Comparison of ENCODE assay signal across 10 cellular contexts in genomic region chrX:87409113-87409841, GRCh38.
DNase-seq lines count a peak whose midpoint lies in the region; ATAC-seq and TF ChIP-seq lines count a peak whose summit lies in the region.
"Had no signal": no experiment of that assay in that cellular context is flagged by ENCODE, and none has a peak within 500 bp of the region (broad histone marks: within the 10 kb centered on the region; RNA-seq: fewer than 3 reads in every experiment).

No MANE protein-coding gene starts in this region.

- H3K4me3 ChIP-seq in brain microvascular endothelial cell (ENCODE audit: low read depth, low read length) = no peak overlapping the region
- no peak overlapping the region for H3K4me3 ChIP-seq in kidney epithelial cell (ENCODE audit: low read depth, low read length)
- no peak overlapping the region for H3K4me3 ChIP-seq in thoracic aorta
- H3K4me3 ChIP-seq in MM.1S (ENCODE audit: low read length) = no peak overlapping the region

- H3K9me2 ChIP-seq in MM.1S (replicated peaks; ENCODE audit: insufficient read depth, low read length) = no peaks in the 10 kb centered on the region

- H3K27me3 ChIP-seq in brain microvascular endothelial cell (replicated peaks) = no peaks in the 10 kb centered on the region
- no peaks in the 10 kb centered on the region for H3K27me3 ChIP-seq in kidney epithelial cell (ENCODE audit: control insufficient read depth, insufficient read depth, low read length)
- H3K27me3 ChIP-seq in thoracic aorta (replicated peaks; ENCODE audit: insufficient read depth) = no peaks in the 10 kb centered on the region
- no peaks in the 10 kb centered on the region for H3K27me3 ChIP-seq in MM.1S (replicated peaks; ENCODE audit: insufficient read depth, low read length)

- no peaks in the 10 kb centered on the region for H3K9me3 ChIP-seq in thoracic aorta
- H3K9me3 ChIP-seq in MM.1S (replicated peaks; ENCODE audit: insufficient read depth, low read length) = no peaks in the 10 kb centered on the region

- no peak overlapping the region for H2AFZ ChIP-seq in MM.1S (ENCODE audit: low read length)

- ATAC-seq in thoracic aorta (ENCODE audit: insufficient number of reproducible peaks, low FRiP score, low read depth) (peak; percentile 92), HG02870 (IDR thresholded peaks at IDR 0.05; ENCODE audit: unreplicated experiment) (no peak), HG03097 (IDR thresholded peaks at IDR 0.05; ENCODE audit: low FRiP score, unreplicated experiment) (no peak)

- no peak overlapping the region for H3K27ac ChIP-seq in brain microvascular endothelial cell
- H3K27ac ChIP-seq in thoracic aorta = peak overlapping the region; percentile 43 to 63
- H3K27ac ChIP-seq in MM.1S (ENCODE audit: low read length) = no peak overlapping the region

- no peaks in the 10 kb centered on the region for H3F3A ChIP-seq in MM.1S (ENCODE audit: insufficient read depth, low read length)

- H3K36me3 ChIP-seq in brain microvascular endothelial cell (replicated peaks) (no peaks in the 10 kb centered on the region), kidney epithelial cell (ENCODE audit: control insufficient read depth, insufficient read depth, low read length) (no peaks in the 10 kb centered on the region), thoracic aorta (no peaks in the 10 kb centered on the region), MM.1S (replicated peaks; ENCODE audit: insufficient read depth, low read length) (no peaks in the 10 kb centered on the region)

- DNase-seq in M059J (ENCODE audit: low read depth) (peak; percentile 84), brain microvascular endothelial cell (peak; percentile 78), kidney epithelial cell (ENCODE audit: low read depth) (peak; percentile 83), thoracic aorta (ENCODE audit: low spot score) (peak; percentile 26), MM.1S (no peak)
- no peak for DNase-seq in stimulated activated CD4-positive, alpha-beta T cell treated with anti-CD3 and anti-CD28 coated beads, Interleukin-1b, Interleukin-23, amount 100 ng/mL, for 48 hours
- DNase-seq: HCEC 1CT, NCI-H1092 had no signal

- H3K9ac ChIP-seq in MM.1S (ENCODE audit: low read length) = no peak overlapping the region

- H4K20me1 ChIP-seq in MM.1S (ENCODE audit: insufficient read depth, low read length) = no peaks in the 10 kb centered on the region

- TF ChIP-seq CTCF in brain microvascular endothelial cell (IDR thresholded peaks at IDR 0.05; ENCODE audit: low read depth, low read length, missing control alignments) (no peak), kidney epithelial cell (IDR thresholded peaks at IDR 0.05; ENCODE audit: insufficient read depth, low read length, poor library complexity, severe bottlenecking) (no peak), thoracic aorta (IDR thresholded peaks at IDR 0.05) (no peak), MM.1S (IDR thresholded peaks at IDR 0.05; ENCODE audit: low read length) (no peak)

- H3K79me2 ChIP-seq in MM.1S (ENCODE audit: low read length) = no peaks in the 10 kb centered on the region

- in situ Hi-C loops in brain microvascular endothelial cell (cut with HindIII; ENCODE audit: low pct_ligation_motif_present, low sequenced_read_pairs) = no loop called here

- no peak overlapping the region for H3K4me2 ChIP-seq in MM.1S (ENCODE audit: low read depth, low read length)

- peaks cover 0 to 8% of the 10 kb centered on the region in 2 donors for H3K4me1 ChIP-seq in thoracic aorta (ENCODE audit: control insufficient read depth in 1 of 2, low read depth in 2 of 2)
- H3K4me1 ChIP-seq in MM.1S (ENCODE audit: low read length) = no peaks in the 10 kb centered on the region

Comparison
In these comparisons a context has a peak if more than half of its experiments do, and no peak if none do; other contexts are left out.
1. DNase-seq: peak in M059J (single experiment), brain microvascular endothelial cell (single experiment), kidney epithelial cell (single experiment) and thoracic aorta (single experiment); none in stimulated activated CD4-positive, alpha-beta T cell treated with anti-CD3 and anti-CD28 coated beads, Interleukin-1b, Interleukin-23, amount 100 ng/mL, for 48 hours (single experiment) and MM.1S (single experiment).
2. H3K27ac ChIP-seq: peak in thoracic aorta (2 of 2); none in brain microvascular endothelial cell (single experiment) and MM.1S (single experiment).